In the genomic region with DNA sequence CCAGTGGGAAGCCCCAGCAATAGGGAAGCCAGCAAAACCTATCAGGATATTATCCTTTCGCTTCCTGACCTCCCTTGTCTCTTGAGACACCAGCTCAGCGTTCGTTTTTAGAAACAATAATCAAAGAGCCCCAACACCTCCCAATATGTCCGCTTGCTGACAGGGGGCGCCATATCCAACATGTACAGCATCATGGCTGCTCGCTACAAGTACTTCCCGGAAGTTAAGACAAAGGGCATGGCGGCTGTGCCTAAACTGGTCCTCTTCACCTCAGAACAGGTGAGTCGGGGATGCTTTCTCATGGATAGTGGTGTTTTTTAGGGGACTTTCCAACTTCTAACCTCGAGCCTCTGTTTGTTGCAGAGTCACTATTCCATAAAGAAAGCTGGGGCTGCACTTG, we compare ENCODE assay signal across 14 cellular contexts. TPM values are rescaled to one million over a fixed set of nuclear protein-coding genes. Genes with fewer than 3 reads are reported as not detected.
DNase-seq lines count a peak whose midpoint lies in the region; ATAC-seq and TF ChIP-seq lines count a peak whose summit lies in the region.
"Had no signal": no experiment of that assay in that cellular context is flagged by ENCODE, and none has a peak within 500 bp of the region (broad histone marks: within the 10 kb centered on the region; RNA-seq: fewer than 3 reads in every experiment).

No MANE protein-coding gene starts in this region.

- no peaks in the 10 kb centered on the region for H4K20me1 ChIP-seq in GM23338 (replicated peaks; ENCODE audit: insufficient read depth)

- 0 out of 3 replicates have a peak, but pooled peaks cover 3% of the 10 kb centered on the region for H3K36me3 Mint-ChIP-seq in GM23338 (ENCODE audit: low read depth)
- H3K36me3 Mint-ChIP-seq in stimulated activated naive B cell treated with anti-CD40 and anti-IgM and Interleukin-4, amounts not matched to agents 10 μg/mL and 1 μg/mL and 100 μg/mL, for 72 hours = no peaks in the 10 kb centered on the region

- no peaks in the 10 kb centered on the region for H3K4me1 ChIP-seq in GM23338 (ENCODE audit: insufficient read depth)
- no peaks in the 10 kb centered on the region; the same call in 1 of the 2 replicates for H3K4me1 ChIP-seq in Panc1 (ENCODE audit: control insufficient read depth, insufficient read depth, low read length)
- no peaks in the 10 kb centered on the region for H3K4me1 ChIP-seq in mesendoderm (ENCODE audit: control insufficient read depth, low read depth, low read length)
- H3K4me1 ChIP-seq: breast epithelium had no signal

- ATAC-seq in GM23338 (peak; percentile 85), Panc1 (no peak), HG03460 (IDR thresholded peaks at IDR 0.05; ENCODE audit: unreplicated experiment) (no peak)
- ATAC-seq in stimulated activated naive B cell treated with anti-CD40 and anti-IgM and Interleukin-4, amounts not matched to agents 10 μg/mL and 1 μg/mL and 100 μg/mL, for 72 hours (replicated peaks) = no peak
- ATAC-seq: stimulated activated effector memory CD8-positive, alpha-beta T cell treated with anti-CD3 and anti-CD28 coated beads, Interleukin-12 subunit alpha, Interleukin-12 subunit beta, amount 100 ng/mL, for 72 hours had no signal

- H3K4me2 ChIP-seq in GM23338 = no peak overlapping the region
- H3K4me2 ChIP-seq in mesendoderm (ENCODE audit: low read length) = no peak overlapping the region

- no peak overlapping the region for H3K4me3 Mint-ChIP-seq in GM23338
- no peak overlapping the region for H3K4me3 Mint-ChIP-seq in stimulated activated naive B cell treated with anti-CD40 and anti-IgM and Interleukin-4, amounts not matched to agents 10 μg/mL and 1 μg/mL and 100 μg/mL, for 72 hours
- H3K4me3 Mint-ChIP-seq: stimulated activated effector memory CD8-positive, alpha-beta T cell treated with anti-CD3 and anti-CD28 coated beads, Interleukin-12 subunit alpha, Interleukin-12 subunit beta, amount 100 ng/mL, for 72 hours had no signal

- no peak overlapping the region for H2BK15ac ChIP-seq in mesendoderm (replicated peaks; ENCODE audit: low read depth)

- CTCF ChIA-PET in Panc1 (lab: Charles Lee) = interaction anchor here (0.6 to 0.7 kb wide), 2 partner anchors 28 to 83 kb away, joined by 3 to 4 read pairs; no protein-coding TSS in a partner anchor

- no peaks in the 10 kb centered on the region for H3K79me1 ChIP-seq in mesendoderm (ENCODE audit: low read length)

- no peak overlapping the region for H4K5ac ChIP-seq in mesendoderm (ENCODE audit: low read length)

- in situ Hi-C loops in Panc1 (cut with HindIII; ENCODE audit: low pct_unique_long_range_greater_than_20kb, low sequenced_read_pairs) = no loop called here

- H3K9ac ChIP-seq in mesendoderm (ENCODE audit: low read length) = no peak overlapping the region

- no peak overlapping the region for H3K27ac Mint-ChIP-seq in GM23338
- no peak overlapping the region for H3K27ac Mint-ChIP-seq in stimulated activated naive B cell treated with anti-CD40 and anti-IgM and Interleukin-4, amounts not matched to agents 10 μg/mL and 1 μg/mL and 100 μg/mL, for 72 hours
- H3K27ac Mint-ChIP-seq: activated T-helper 2 cell treated with anti-CD3 and anti-CD28 coated beads, Interferon-gamma antibody, Interleukin-2, Interleukin-4, amounts not matched to agents 10 μg/mL and 5 μg/mL and 100 μg/mL, durations not matched to agents 14 hours and 24 hours and 36 hours; stimulated activated effector memory CD8-positive, alpha-beta T cell treated with anti-CD3 and anti-CD28 coated beads, Interleukin-12 subunit alpha, Interleukin-12 subunit beta, amount 100 ng/mL, for 72 hours had no signal

- no peak overlapping the region for H2AK5ac ChIP-seq in mesendoderm (ENCODE audit: low read length)

- H3K9me2 ChIP-seq in GM23338 (ENCODE audit: insufficient read depth) = no peaks in the 10 kb centered on the region

- intact Hi-C loops in Panc1 (cut with micrococcal nuclease; ENCODE audit: unreplicated experiment) = no loop called here

- peaks cover 7% of the 10 kb centered on the region for H3K27me3 Mint-ChIP-seq in GM23338 (ENCODE audit: insufficient read depth, low read depth, poor library complexity)
- peaks cover 4 to 17% of the 10 kb centered on the region in 2 donors for H3K27me3 Mint-ChIP-seq in stimulated activated naive B cell treated with anti-CD40 and anti-IgM and Interleukin-4, amounts not matched to agents 10 μg/mL and 1 μg/mL and 100 μg/mL, for 72 hours

- H2AFZ ChIP-seq in GM23338 = peak overlapping the region; percentile 88; the same call in 1 of the 2 replicates

- no peak overlapping the region for H4K8ac ChIP-seq in mesendoderm (ENCODE audit: low read depth, low read length)

- peak; percentile 83 to 88 for TF ChIP-seq CTCF in GM23338 (conservative IDR thresholded peaks at IDR 0.05; ENCODE audit: low read depth in 2 of 2)
- TF ChIP-seq CTCF in Panc1 (IDR thresholded peaks at IDR 0.05) = peak; percentile 66

- peak; percentile 58 for DNase-seq in activated CD4-positive, alpha-beta T cell treated with anti-CD3 and anti-CD28 coated beads for 48 hours
- no peak for DNase-seq in activated CD4-positive, alpha-beta T cell treated with anti-CD3 and anti-CD28 coated beads, Interleukin-2, amount 50 U/mL, for 4 hours
- DNase-seq in GM23338 (ENCODE audit: low spot score) (peak; percentile 84), Panc1 (ENCODE audit: low read depth, low spot score) (no peak), mesendoderm (peak; percentile 67), MG63 (no peak)
- DNase-seq in stimulated activated naive B cell treated with anti-CD40 and anti-IgM and Interleukin-4, amounts not matched to agents 10 μg/mL and 1 μg/mL and 100 μg/mL, for 72 hours = no peak
- DNase-seq: NCI-H446, ovary, SHP77 treated with DMSO at 0.1 percent for 48 hours had no signal

- no peak overlapping the region for H3K56ac ChIP-seq in mesendoderm (ENCODE audit: low read length)

- H3K9me3 ChIP-seq in Panc1 (ENCODE audit: control insufficient read depth, insufficient read depth, low read depth, low read length) (no peaks in the 10 kb centered on the region), MG63 (no peaks in the 10 kb centered on the region)
- H3K9me3 ChIP-seq: breast epithelium, ovary had no signal

- H3K36me3 ChIP-seq in GM23338 (ENCODE audit: insufficient read depth) (no peaks in the 10 kb centered on the region), Panc1 (ENCODE audit: control insufficient read depth, insufficient read depth, low read length) (no peaks in the 10 kb centered on the region; the same call in 1 of the 2 replicates), mesendoderm (ENCODE audit: control insufficient read depth, insufficient read depth, low read length) (peaks cover 3% of the 10 kb centered on the region), MG63 (no peaks in the 10 kb centered on the region)
- H3K36me3 ChIP-seq: breast epithelium, ovary had no signal

- H3K4me1 Mint-ChIP-seq in GM23338 = no peaks in the 10 kb centered on the region
- peaks cover 0 to 5% of the 10 kb centered on the region in 2 donors for H3K4me1 Mint-ChIP-seq in stimulated activated naive B cell treated with anti-CD40 and anti-IgM and Interleukin-4, amounts not matched to agents 10 μg/mL and 1 μg/mL and 100 μg/mL, for 72 hours

- H2BK5ac ChIP-seq in mesendoderm (ENCODE audit: low read length) = no peak overlapping the region

- WGBS in mesendoderm (ENCODE audit: extremely low coverage, insufficient coverage, low lambda C conversion rate) = no CpG with 5 or more reads among the region's 10 CpGs

- H3K18ac ChIP-seq in mesendoderm (ENCODE audit: low read length) = no peak overlapping the region

- no peak overlapping the region for H3K23ac ChIP-seq in mesendoderm (ENCODE audit: low read length)

- H3F3A ChIP-seq in GM23338 (replicated peaks; ENCODE audit: low read depth) = no peaks in the 10 kb centered on the region

- H3K4ac ChIP-seq in mesendoderm (ENCODE audit: low read depth, low read length) = no peak overlapping the region

- H3K79me2 ChIP-seq in GM23338 (replicated peaks; ENCODE audit: insufficient read depth) = no peaks in the 10 kb centered on the region
- H3K79me2 ChIP-seq in mesendoderm (ENCODE audit: control insufficient read depth, insufficient read depth, low read length) = no peaks in the 10 kb centered on the region

- H2BK120ac ChIP-seq in mesendoderm (ENCODE audit: low read depth, low read length) = no peak overlapping the region

- H3K27ac ChIP-seq in GM23338 (ENCODE audit: low read depth) = no peak overlapping the region
- no peak overlapping the region for H3K27ac ChIP-seq in Panc1 (ENCODE audit: low read length)
- H3K27ac ChIP-seq in mesendoderm (ENCODE audit: low read depth, low read length) = no peak overlapping the region
- H3K27ac ChIP-seq: breast epithelium, ovary had no signal

- H3K27me3 ChIP-seq in GM23338 (ENCODE audit: insufficient read depth) = no peaks in the 10 kb centered on the region
- no peaks in the 10 kb centered on the region for H3K27me3 ChIP-seq in Panc1 (ENCODE audit: control insufficient read depth, insufficient read depth, low read length)
- H3K27me3 ChIP-seq in mesendoderm (ENCODE audit: insufficient read depth, low read length, poor library complexity) = no peaks in the 10 kb centered on the region
- H3K27me3 ChIP-seq in MG63 = no peaks in the 10 kb centered on the region
- H3K27me3 ChIP-seq: ovary had no signal

- BruUV-seq in Panc1 (replicated peaks; lab: Mats Ljungman, UMichigan) = no TSS peak

- H3K9me3 Mint-ChIP-seq in GM23338 = peaks cover 2% of the 10 kb centered on the region; the same call in 1 of the 3 replicates
- peaks cover 0 to 3% of the 10 kb centered on the region in 2 donors for H3K9me3 Mint-ChIP-seq in stimulated activated naive B cell treated with anti-CD40 and anti-IgM and Interleukin-4, amounts not matched to agents 10 μg/mL and 1 μg/mL and 100 μg/mL, for 72 hours
- H3K9me3 Mint-ChIP-seq: activated T-helper 2 cell treated with anti-CD3 and anti-CD28 coated beads, Interferon-gamma antibody, Interleukin-2, Interleukin-4, amounts not matched to agents 10 μg/mL and 5 μg/mL and 100 μg/mL, durations not matched to agents 14 hours and 24 hours and 36 hours had no signal

- POLR2A ChIA-PET in Panc1 (lab: Charles Lee) = no interaction called here

- no peak overlapping the region for H3K4me3 ChIP-seq in GM23338
- no peak overlapping the region for H3K4me3 ChIP-seq in Panc1 (ENCODE audit: low read depth in 2 of 2, low read length in 2 of 2)
- H3K4me3 ChIP-seq in mesendoderm (ENCODE audit: low read length) = no peak overlapping the region
- no peak overlapping the region for H3K4me3 ChIP-seq in MG63
- H3K4me3 ChIP-seq: breast epithelium, ovary had no signal

TF ChIP-seq in GM23338, 12 proteins besides CTCF, POLR2A, EP300 and RAD21:
- TF ChIP-seq POLR2AphosphoS5 (IDR thresholded peaks at IDR 0.05; ENCODE audit: low read depth) = no peak
- TF ChIP-seq CREB1 (CRISPR knock-in tag; IDR thresholded peaks at IDR 0.05; ENCODE audit: low read depth) = peak; percentile 29; the same call in 1 of the 2 replicates

RNA-seq across cellular contexts. Expression of a gene that starts 28.7 kb away (rescaled TPM):
- total RNA-seq in GM23338 (2014; rRNA removed; shearing (Covaris generic)) = 0.17 and 0.47 TPM in 2 replicates
- 0.34 TPM in 1 of 2 replicates, not detected in the other for polyA plus RNA-seq in GM23338 (2016; fragmentation: Nextera tagmentation; extraction: Ambion mirVana)
- 12.5 TPM for total RNA-seq in Panc1 (2021; ENCODE audit: unreplicated experiment)
- 10.1 TPM for polyA plus RNA-seq in Panc1 (2012; ENCODE audit: insufficient read length)
- 46.8 TPM for polyA plus RNA-seq in mesendoderm (2013, experiment 1 of 2)
- 44.2 TPM for polyA plus RNA-seq in mesendoderm (2013, experiment 2 of 2)
- 3.2 TPM in 1 of 2 replicates, not detected in the other for total RNA-seq in MG63 (2014; rRNA removed; shearing (Covaris generic); ENCODE audit: low replicate concordance)

Comparison
In these comparisons a context has a peak if more than half of its experiments do, and no peak if none do; other contexts are left out.
1. DNase-seq: peak in activated CD4-positive, alpha-beta T cell treated with anti-CD3 and anti-CD28 coated beads for 48 hours (single experiment), GM23338 (single experiment) and mesendoderm (single experiment); none in activated CD4-positive, alpha-beta T cell treated with anti-CD3 and anti-CD28 coated beads, Interleukin-2, amount 50 U/mL, for 4 hours (0 of 2), Panc1 (single experiment), MG63 (single experiment) and stimulated activated naive B cell treated with anti-CD40 and anti-IgM and Interleukin-4, amounts not matched to agents 10 μg/mL and 1 μg/mL and 100 μg/mL, for 72 hours (single experiment).